22 cellular contexts compared by ENCODE assay signal in genomic region chr3:99981138-99981537, GRCh38.
"Had no signal": no experiment of that assay in that cellular context is flagged by ENCODE, and none has a peak within 500 bp of the region (broad histone marks: within the 10 kb centered on the region; RNA-seq: fewer than 3 reads in every experiment).

No MANE protein-coding gene starts in this region.

- H3K4me3 ChIP-seq: dorsolateral prefrontal cortex, heart right ventricle, lower lobe of right lung, pancreas, spleen, testis, transverse colon had no signal

- H3K9me3 ChIP-seq: lower lobe of right lung, pancreas, spleen, testis, transverse colon had no signal

- DNase-seq: cortex of kidney; dorsolateral prefrontal cortex; effector memory CD4-positive, alpha-beta T cell; heart right ventricle; hypothalamus; kidney glomerular epithelial cell; lower lobe of right lung; mesenchymal stem cell; midbrain; occipital lobe; pancreas; spleen; stimulated activated CD4-positive, alpha-beta T cell treated with anti-CD3 and anti-CD28 coated beads, Interleukin-15, amount 100 ng/mL, for 24 hours; stimulated activated CD4-positive, alpha-beta T cell treated with anti-CD3 and anti-CD28 coated beads, Interleukin-1b, Interleukin-23, amount 100 ng/mL, for 48 hours; stimulated activated CD4-positive, alpha-beta T cell treated with anti-CD3 and anti-CD28 coated beads, Interleukin-4, amount 100 ng/mL, for 24 hours; testis; transverse colon had no signal

- H3K36me3 ChIP-seq: heart right ventricle, lower lobe of right lung, pancreas, spleen, transverse colon had no signal

- H3K27me3 ChIP-seq: dorsolateral prefrontal cortex, heart right ventricle, pancreas, spleen, testis, transverse colon had no signal

- H3K27ac ChIP-seq: dorsolateral prefrontal cortex, lower lobe of right lung, pancreas, spleen, testis, transverse colon had no signal

- H3K4me1 ChIP-seq: lower lobe of right lung, pancreas, spleen, testis, transverse colon had no signal

- ATAC-seq: esophagus mucosa; left lobe of liver; lower lobe of right lung; natural killer cell treated with Interleukin-12 subunit alpha and Interleukin-12 subunit beta and Interleukin-15 and Interleukin-18, amount 100 ng/mL, for 72 hours; pancreas; sciatic nerve; stimulated activated memory B cell treated with anti-CD40 and anti-IgM and Interleukin-4, amounts not matched to agents 10 μg/mL and 1 μg/mL and 100 μg/mL, for 72 hours had no signal
